Comparison of ENCODE assay signal across 1 cellular context in the genomic region with DNA sequence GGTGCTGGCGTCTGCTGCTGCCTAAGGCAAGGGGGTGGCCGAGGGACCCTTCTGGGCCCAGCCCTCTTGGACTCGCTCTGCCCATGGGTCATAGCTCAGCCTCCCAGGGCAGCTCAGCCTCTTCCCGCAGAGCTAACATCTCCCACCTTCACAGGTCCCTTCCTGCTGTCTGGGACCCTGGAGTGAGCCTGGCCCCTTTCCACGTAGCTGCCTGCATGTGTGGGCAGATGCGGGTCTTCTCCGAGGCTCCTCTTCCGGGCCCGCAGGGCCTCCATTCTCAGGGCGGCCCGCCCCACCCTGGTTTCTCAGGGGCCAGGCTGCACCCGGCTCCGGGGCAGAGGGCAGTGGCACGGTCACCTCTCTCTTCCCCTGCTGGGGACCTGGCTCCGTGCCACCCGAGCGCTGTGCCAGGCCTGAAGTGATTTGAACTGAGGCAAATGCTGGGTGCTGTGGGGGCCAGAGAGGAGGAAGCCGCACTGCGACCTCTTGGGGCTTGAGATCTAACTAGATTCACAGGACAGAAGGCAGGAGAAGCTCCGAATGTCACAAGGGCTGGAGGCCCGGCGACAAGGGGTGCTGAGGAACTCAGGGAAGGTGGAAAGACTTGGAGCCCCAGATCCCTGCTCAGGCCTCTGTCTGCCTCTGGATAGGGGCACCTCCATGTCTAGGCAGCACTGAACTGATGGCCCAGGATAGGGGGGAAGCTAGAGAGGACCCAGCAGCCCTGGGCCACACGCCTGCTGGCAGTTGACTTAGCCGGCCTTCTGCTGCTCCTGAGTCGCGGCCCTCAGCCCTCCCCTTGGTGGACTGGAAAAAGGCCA.
TF ChIP-seq lines count a peak whose summit lies in the region.

No MANE protein-coding gene starts in this region.

TF ChIP-seq in H1, 55 proteins besides CTCF, POLR2A, EP300 and RAD21:
- TF ChIP-seq JUND (IDR thresholded peaks at IDR 0.05; ENCODE audit: low read length) (no peak), CBX8 (IDR thresholded peaks at IDR 0.05; ENCODE audit: borderline replicate concordance, low read depth, low read length) (no peak), SAP30 (IDR thresholded peaks at IDR 0.05; ENCODE audit: insufficient read depth, insufficient replicate concordance, low read length) (no peak), RBBP5 (IDR thresholded peaks at IDR 0.05; ENCODE audit: borderline replicate concordance, low read depth, low read length) (no peak), BCL11A (IDR thresholded peaks at IDR 0.05; ENCODE audit: low read depth in 2 of 2, low read length in 2 of 2) (no peak), SRF (IDR thresholded peaks at IDR 0.05; ENCODE audit: low read depth, low read length) (no peak), CREB1 (IDR thresholded peaks at IDR 0.05) (no peak)
